Comparison of ENCODE assay signal across 11 cellular contexts in genomic region chr3:66362541-66362941, GRCh38.
DNase-seq lines count a peak whose midpoint lies in the region; ATAC-seq and TF ChIP-seq lines count a peak whose summit lies in the region.
"Had no signal": no experiment of that assay in that cellular context is flagged by ENCODE, and none has a peak within 500 bp of the region (broad histone marks: within the 10 kb centered on the region; RNA-seq: fewer than 3 reads in every experiment).

No MANE protein-coding gene starts in this region.

- H3K4me3 ChIP-seq in right cardiac atrium (ENCODE audit: low read length) (no peak overlapping the region), thoracic aorta (no peak overlapping the region), neuronal stem cell (ENCODE audit: low read length in 2 of 2) (no peak overlapping the region)
- H3K4me3 ChIP-seq: cardiac muscle cell had no signal

- no peak overlapping the region for H3K18ac ChIP-seq in neuronal stem cell (ENCODE audit: low read length)

- H3K27me3 ChIP-seq in right cardiac atrium (ENCODE audit: control insufficient read depth, insufficient read depth): no peaks in the 10 kb centered on the region
- H3K27me3 ChIP-seq in thoracic aorta (replicated peaks; ENCODE audit: insufficient read depth): no peaks in the 10 kb centered on the region
- H3K27me3 ChIP-seq in neuronal stem cell (ENCODE audit: control insufficient read depth in 3 of 3, insufficient read depth in 3 of 3, low read depth in 1 of 3, low read length in 3 of 3): no peaks in the 10 kb centered on the region
- H3K27me3 ChIP-seq: cardiac muscle cell had no signal

- peak overlapping the region; percentile 67 for H3K27ac ChIP-seq in right cardiac atrium (ENCODE audit: low read length)
- H3K27ac ChIP-seq in thoracic aorta: no peak overlapping the region
- no peak overlapping the region for H3K27ac ChIP-seq in neuronal stem cell (replicated peaks; ENCODE audit: low read length)

- ATAC-seq in right cardiac atrium (peak in 1 of 2 donors; percentile 34), thoracic aorta (ENCODE audit: insufficient number of reproducible peaks, low FRiP score, low read depth) (peak; percentile 50)

- no peak overlapping the region for H2BK5ac ChIP-seq in neuronal stem cell (ENCODE audit: low read length)

- H2AFZ ChIP-seq in neuronal stem cell (ENCODE audit: low read length): no peak overlapping the region

- H2BK120ac ChIP-seq in neuronal stem cell (ENCODE audit: low read depth, low read length): no peak overlapping the region

- no peak overlapping the region for H4K8ac ChIP-seq in neuronal stem cell (ENCODE audit: low read depth, low read length)

- no peaks in the 10 kb centered on the region for H3K79me1 ChIP-seq in neuronal stem cell (ENCODE audit: low read depth, low read length)

- no peak overlapping the region for H4K91ac ChIP-seq in neuronal stem cell (ENCODE audit: low read depth, low read length, poor library complexity)

- no peak overlapping the region for H3K4me2 ChIP-seq in neuronal stem cell (ENCODE audit: insufficient read depth, low read length, poor library complexity, severe bottlenecking)

- no peak overlapping the region for H3K23ac ChIP-seq in neuronal stem cell (ENCODE audit: low read depth, low read length, poor library complexity)

- no peak overlapping the region for H3K14ac ChIP-seq in neuronal stem cell (ENCODE audit: low read length)

- DNase-seq in HT1080 (ENCODE audit: low read depth): peak; percentile 34
- peak; percentile 22 for DNase-seq in brain pericyte (ENCODE audit: low read depth, low spot score)
- no peak for DNase-seq in right cardiac atrium
- no peak for DNase-seq in thoracic aorta (ENCODE audit: low spot score)
- DNase-seq in KG1 (lab: John Stamatoyannopoulos, UW): no peak
- DNase-seq in activated effector memory CD4-positive, alpha-beta T cell treated with anti-CD3 and anti-CD28 coated beads, Interleukin-2, amount 50 U/mL, for 16 hours: no peak
- DNase-seq in neuronal stem cell (ENCODE audit: low spot score): no peak
- DNase-seq: activated CD4-positive, alpha-beta memory T cell treated with anti-CD3 and anti-CD28 coated beads, Interleukin-2, amount 10 ng/mL, durations not matched to agents 7 days and 5 days; NCI-H1105 treated with DMSO at 0.1 percent for 48 hours; NCI-H226 had no signal

- no peak overlapping the region for H2AK5ac ChIP-seq in neuronal stem cell (ENCODE audit: low read depth, low read length)

- H3K4ac ChIP-seq in neuronal stem cell (ENCODE audit: low read length): no peak overlapping the region

- intact Hi-C loops in right cardiac atrium (cut with DNase I): no loop called here

- no peaks in the 10 kb centered on the region for H3K9me3 ChIP-seq in right cardiac atrium (ENCODE audit: control insufficient read depth, low read length)
- H3K9me3 ChIP-seq in thoracic aorta: no peaks in the 10 kb centered on the region
- H3K9me3 ChIP-seq in neuronal stem cell (replicated peaks in 1 of 2; ENCODE audit: control insufficient read depth in 2 of 2, insufficient read depth in 1 of 2, low read depth in 1 of 2, low read length in 2 of 2): no peaks in the 10 kb centered on the region

- no peak overlapping the region for H2BK15ac ChIP-seq in neuronal stem cell (ENCODE audit: low read length)

- 47% methylated on average over 3 of the region's 3 CpGs for WGBS in right cardiac atrium
- WGBS in neuronal stem cell (ENCODE audit: extremely low coverage in 2 of 2, insufficient read length in 2 of 2, insufficient replicate concordance in 1 of 2), 2 donors: no CpG with 5 or more reads among the region's 3 CpGs

- H3K36me3 ChIP-seq in thoracic aorta: no peaks in the 10 kb centered on the region
- no peaks in the 10 kb centered on the region for H3K36me3 ChIP-seq in neuronal stem cell (replicated peaks in 1 of 2; ENCODE audit: control insufficient read depth in 2 of 2, insufficient read depth in 2 of 2, low read length in 2 of 2)
- H3K36me3 ChIP-seq: cardiac muscle cell had no signal

- H3K4me1 ChIP-seq in right cardiac atrium (ENCODE audit: control insufficient read depth, insufficient read depth, low read length) (peaks cover 3% of the 10 kb centered on the region), thoracic aorta (ENCODE audit: control insufficient read depth in 1 of 2, low read depth in 2 of 2) (peaks cover 8 to 19% of the 10 kb centered on the region in 2 donors), neuronal stem cell (ENCODE audit: control insufficient read depth in 2 of 2, insufficient read depth in 1 of 2, low read depth in 1 of 2, low read length in 2 of 2) (peaks cover 0 to 9% of the 10 kb centered on the region in 2 donors)

- no peak for TF ChIP-seq CTCF in thoracic aorta (IDR thresholded peaks at IDR 0.05)

- H3K9ac ChIP-seq in neuronal stem cell (ENCODE audit: low read depth, low read length, poor library complexity): no peak overlapping the region

- no peak overlapping the region for H2BK12ac ChIP-seq in neuronal stem cell (ENCODE audit: low read length)

Comparison
In these comparisons a context has a peak if more than half of its experiments do, and no peak if none do; other contexts are left out.
1. DNase-seq: peak in HT1080 (single experiment) and brain pericyte (single experiment); none in right cardiac atrium (0 of 3), thoracic aorta (single experiment), KG1 (single experiment), activated effector memory CD4-positive, alpha-beta T cell treated with anti-CD3 and anti-CD28 coated beads, Interleukin-2, amount 50 U/mL, for 16 hours (single experiment) and neuronal stem cell (single experiment).